8 cellular contexts compared by ENCODE assay signal in genomic region chr6:33288141-33288941, GRCh38. TPM values are rescaled to one million over a fixed set of nuclear protein-coding genes. Genes with fewer than 3 reads are reported as not detected.
DNase-seq lines count a peak whose midpoint lies in the region; ATAC-seq and TF ChIP-seq lines count a peak whose summit lies in the region.

No MANE protein-coding gene starts in this region.

- peak overlapping the region; percentile 93 to 99 (median 98) for H3K4me3 Mint-ChIP-seq in CD4-positive, CD25-positive, alpha-beta regulatory T cell
- H3K4me3 Mint-ChIP-seq in neural crest cell, result peak overlapping the region; percentile 96

- no peaks in the 10 kb centered on the region for H3K27me3 Mint-ChIP-seq in CD4-positive, CD25-positive, alpha-beta regulatory T cell
- H3K27me3 Mint-ChIP-seq in neural crest cell (ENCODE audit: low read depth), result no peaks in the 10 kb centered on the region

- H3K27me3 ChIP-seq in CD4-positive, CD25-positive, alpha-beta regulatory T cell (ENCODE audit: control insufficient read depth, insufficient read depth, low read length), result no peaks in the 10 kb centered on the region
- H3K27me3 ChIP-seq in Karpas-422 (ENCODE audit: low read length) (no peaks in the 10 kb centered on the region), duodenal mucosa (ENCODE audit: control insufficient read depth in 1 of 2, insufficient read depth in 2 of 2, low read length in 2 of 2) (no peaks in the 10 kb centered on the region)

- peaks cover 19% of the 10 kb centered on the region for H3K36me3 Mint-ChIP-seq in CD4-positive, CD25-positive, alpha-beta regulatory T cell
- H3K36me3 Mint-ChIP-seq in neural crest cell (ENCODE audit: low read depth), result peaks cover 2% of the 10 kb centered on the region

- H3K79me2 ChIP-seq in Karpas-422 (ENCODE audit: low read length), result peaks cover 50% of the 10 kb centered on the region

- H3K9me2 ChIP-seq in Karpas-422 (replicated peaks; ENCODE audit: insufficient read depth, low read length), result no peaks in the 10 kb centered on the region

- peak overlapping the region; percentile 68 for H3K4me2 ChIP-seq in Karpas-422 (ENCODE audit: low read depth, low read length, poor library complexity, severe bottlenecking)

- peak overlapping the region; percentile 81 for H3K27ac ChIP-seq in CD4-positive, CD25-positive, alpha-beta regulatory T cell (ENCODE audit: insufficient read depth, low read length, poor library complexity, severe bottlenecking)
- peak overlapping the region; percentile 4; the same call in 1 of the 2 replicates for H3K27ac ChIP-seq in Karpas-422 (ENCODE audit: low read length)
- H3K27ac ChIP-seq in duodenal mucosa (ENCODE audit: low read depth, low read length), result no peak overlapping the region

- no peak for ATAC-seq in CD4-positive, CD25-positive, alpha-beta regulatory T cell (ENCODE audit: low read depth in 2 of 2)
- ATAC-seq in GM19351 (IDR thresholded peaks at IDR 0.05; ENCODE audit: unreplicated experiment), result no peak
- no peak for ATAC-seq in GM21529 (IDR thresholded peaks at IDR 0.05; ENCODE audit: unreplicated experiment)

- H3K4me1 ChIP-seq in CD4-positive, CD25-positive, alpha-beta regulatory T cell (ENCODE audit: control insufficient read depth, insufficient read depth, low read length, poor library complexity, severe bottlenecking), result peaks cover 26% of the 10 kb centered on the region
- H3K4me1 ChIP-seq in Karpas-422 (ENCODE audit: low read length), result peaks cover 23% of the 10 kb centered on the region
- H3K4me1 ChIP-seq in duodenal mucosa (ENCODE audit: control insufficient read depth in 1 of 2, insufficient read depth in 2 of 2, low read length in 2 of 2), result peaks cover 18 to 21% of the 10 kb centered on the region in 2 donors

- peaks cover 13 to 53% (median 27%) of the 10 kb centered on the region in 4 donors for H3K4me1 Mint-ChIP-seq in CD4-positive, CD25-positive, alpha-beta regulatory T cell
- H3K4me1 Mint-ChIP-seq in neural crest cell, result peaks cover 31% of the 10 kb centered on the region

- H2AFZ ChIP-seq in Karpas-422 (ENCODE audit: low read length), result peak overlapping the region; percentile 96; the same call in 1 of the 2 replicates

- peak overlapping the region; percentile 88 for H3K9ac ChIP-seq in Karpas-422 (ENCODE audit: low read length)
- H3K9ac ChIP-seq in duodenal mucosa (ENCODE audit: low read depth in 1 of 2, low read length in 2 of 2), result peak overlapping the region; percentile 81 to 91

- no peaks in the 10 kb centered on the region for H3K9me3 ChIP-seq in CD4-positive, CD25-positive, alpha-beta regulatory T cell (ENCODE audit: control insufficient read depth in 2 of 2, low read length in 2 of 2)
- no peaks in the 10 kb centered on the region for H3K9me3 ChIP-seq in Karpas-422 (ENCODE audit: low read length)
- no peaks in the 10 kb centered on the region for H3K9me3 ChIP-seq in duodenal mucosa (ENCODE audit: control insufficient read depth in 1 of 2, low read length in 2 of 2)

- no peak for TF ChIP-seq CTCF in neural crest cell (conservative IDR thresholded peaks at IDR 0.05)

- no peak for DNase-seq in CD4-positive, CD25-positive, alpha-beta regulatory T cell
- DNase-seq in Karpas-422 (no peak), neural crest cell (ENCODE audit: low read depth, low spot score) (no peak), NOMO-1 treated with dmso at 0.1 percent for 144 hours (lab: John Stamatoyannopoulos, UW; ENCODE audit: unreplicated experiment) (no peak)
- DNase-seq in activated CD8-positive, alpha-beta memory T cell treated with anti-CD3 and anti-CD28 coated beads, Interleukin-2, amount 50 U/mL, for 48 hours, result no peak

- no peaks in the 10 kb centered on the region for H4K20me1 ChIP-seq in Karpas-422 (ENCODE audit: insufficient read depth, low read depth, low read length)

- H3K9me3 Mint-ChIP-seq in CD4-positive, CD25-positive, alpha-beta regulatory T cell, result no peaks in the 10 kb centered on the region
- H3K9me3 Mint-ChIP-seq in neural crest cell, result no peaks in the 10 kb centered on the region

- peaks cover 38% of the 10 kb centered on the region for H3K36me3 ChIP-seq in CD4-positive, CD25-positive, alpha-beta regulatory T cell (ENCODE audit: control insufficient read depth, insufficient read depth, low read length)
- H3K36me3 ChIP-seq in Karpas-422 (ENCODE audit: insufficient read depth, low read length) (peaks cover 32% of the 10 kb centered on the region; the same call in 1 of the 2 replicates), duodenal mucosa (ENCODE audit: control insufficient read depth in 1 of 2, insufficient read depth in 2 of 2, low read length in 2 of 2) (peaks cover 26 to 53% of the 10 kb centered on the region in 2 donors)

- peak overlapping the region; percentile 89 to 98 (median 95) for H3K27ac Mint-ChIP-seq in CD4-positive, CD25-positive, alpha-beta regulatory T cell
- no peak overlapping the region for H3K27ac Mint-ChIP-seq in neural crest cell (ENCODE audit: unreplicated experiment)

- peak overlapping the region; percentile 88 for H3K4me3 ChIP-seq in CD4-positive, CD25-positive, alpha-beta regulatory T cell (ENCODE audit: low read depth, low read length)
- H3K4me3 ChIP-seq in Karpas-422 (ENCODE audit: low read length) (peak overlapping the region; percentile 88), duodenal mucosa (ENCODE audit: low read depth in 1 of 2, low read length in 2 of 2) (peak overlapping the region; percentile 88 to 94)

RNA-seq across cellular contexts. Expression of gene WDR46, which starts 0.7 kb away (rescaled TPM):
- total RNA-seq in CD4-positive, CD25-positive, alpha-beta regulatory T cell, result 31.5 TPM
- 10 to 100 TPM; 50.6 to 54.0 (median 52.0) TPM for polyA plus RNA-seq in CD4-positive, CD25-positive, alpha-beta regulatory T cell
- total RNA-seq in Karpas-422 (2014; rRNA removed; shearing (Covaris generic); ENCODE audit: low replicate concordance), result 59.6 and 91.1 TPM in 2 replicates
- total RNA-seq in neural crest cell, result 54.5 and 60.6 TPM in 2 replicates

RNA-seq across cellular contexts. Expression of gene PFDN6, which starts 1.1 kb away (rescaled TPM):
- 20.0 TPM for total RNA-seq in CD4-positive, CD25-positive, alpha-beta regulatory T cell
- 10 to 100 TPM; 33.7 to 47.0 (median 38.4) TPM for polyA plus RNA-seq in CD4-positive, CD25-positive, alpha-beta regulatory T cell
- 66.7 and 126 TPM in 2 replicates for total RNA-seq in Karpas-422 (2014; rRNA removed; shearing (Covaris generic); ENCODE audit: low replicate concordance)
- total RNA-seq in neural crest cell, result 54.9 and 61.4 TPM in 2 replicates

RNA-seq across cellular contexts. Expression of gene RGL2, which starts 10.4 kb away (rescaled TPM):
- total RNA-seq in CD4-positive, CD25-positive, alpha-beta regulatory T cell, result 59.2 TPM
- polyA plus RNA-seq in CD4-positive, CD25-positive, alpha-beta regulatory T cell, result 1 to 10 TPM; 7.2 to 9.4 (median 8.1) TPM
- total RNA-seq in Karpas-422 (2014; rRNA removed; shearing (Covaris generic); ENCODE audit: low replicate concordance), result 35.1 and 47.2 TPM in 2 replicates
- total RNA-seq in neural crest cell, result 51.9 and 56.0 TPM in 2 replicates

RNA-seq across cellular contexts. Expression of gene B3GALT4, which starts 11.4 kb away (rescaled TPM):
- 17.5 TPM for total RNA-seq in CD4-positive, CD25-positive, alpha-beta regulatory T cell
- polyA plus RNA-seq in CD4-positive, CD25-positive, alpha-beta regulatory T cell, result 10 to 100 TPM; 27.5 to 35.9 (median 31.2) TPM
- 3.4 and 16.2 TPM in 2 replicates for total RNA-seq in Karpas-422 (2014; rRNA removed; shearing (Covaris generic); ENCODE audit: low replicate concordance)
- 2.0 and 2.8 TPM in 2 replicates for total RNA-seq in neural crest cell

RNA-seq across cellular contexts. Expression of gene RPS18, which starts 16.5 kb away (rescaled TPM):
- total RNA-seq in CD4-positive, CD25-positive, alpha-beta regulatory T cell, result 2,198 TPM
- polyA plus RNA-seq in CD4-positive, CD25-positive, alpha-beta regulatory T cell, result over 10,000 TPM in 1 of 4 donors, 1,000 to 10,000 TPM in 3; 7,008 to 10,525 (median 8,528) TPM
- 7,996 and 13,063 TPM in 2 replicates for total RNA-seq in Karpas-422 (2014; rRNA removed; shearing (Covaris generic); ENCODE audit: low replicate concordance)
- total RNA-seq in neural crest cell, result 2,299 and 2,407 TPM in 2 replicates
